In the genomic region with DNA sequence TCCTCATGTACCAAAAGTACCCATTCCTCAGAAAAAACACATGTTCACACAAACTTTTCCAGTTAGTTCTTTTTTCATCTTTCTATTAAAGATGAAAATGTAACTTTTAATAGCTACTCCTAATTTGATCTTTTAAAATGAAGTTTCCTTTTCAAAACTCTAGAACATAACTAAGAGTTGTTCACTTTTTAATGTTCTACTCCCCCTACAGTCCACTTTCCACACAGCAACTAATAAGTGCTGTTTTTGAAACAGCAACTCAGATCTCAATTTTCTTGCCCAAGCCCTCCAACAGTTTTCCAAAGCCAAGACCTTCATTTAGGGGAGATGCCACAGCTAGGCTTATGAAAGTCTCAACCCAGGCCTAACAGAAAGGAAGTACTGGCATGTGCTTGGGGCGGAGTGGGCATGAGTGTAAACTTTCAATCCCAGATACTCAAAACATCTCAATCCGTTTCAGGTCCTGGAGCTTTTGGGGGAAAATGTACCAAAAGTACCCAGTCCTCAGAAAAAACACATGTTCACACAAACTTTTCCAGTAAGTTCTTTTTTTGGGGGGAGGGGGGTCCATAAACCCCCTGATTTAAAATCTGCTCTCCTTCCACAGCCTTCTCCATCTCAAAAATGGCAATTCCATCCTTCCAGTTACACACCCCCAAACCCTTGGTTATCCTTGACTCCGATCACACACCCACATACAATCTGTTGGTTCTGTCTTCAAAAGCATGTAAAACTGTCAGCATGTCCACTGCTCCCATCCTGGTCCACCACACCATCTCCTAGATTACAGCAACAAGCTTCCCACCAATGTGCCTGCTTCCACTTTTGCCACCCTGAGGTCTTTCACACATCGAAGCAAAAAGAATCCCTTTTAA, we compare ENCODE assay signal across 8 cellular contexts. TPM values are rescaled to one million over a fixed set of nuclear protein-coding genes. Genes with fewer than 3 reads are reported as not detected.
DNase-seq lines count a peak whose midpoint lies in the region; ATAC-seq and TF ChIP-seq lines count a peak whose summit lies in the region.

No MANE protein-coding gene starts in this region.

- peaks cover 0 to 32% (median 11%) of the 10 kb centered on the region in 4 donors for H3K4me1 ChIP-seq in Peyer's patch

- ATAC-seq in HG03025 (IDR thresholded peaks at IDR 0.05; ENCODE audit: low FRiP score, unreplicated experiment) (no peak), HG02981 (IDR thresholded peaks at IDR 0.05; ENCODE audit: unreplicated experiment) (no peak)

- POLR2A ChIA-PET in HEK293T (lab: Yijun Ruan, JAX) = interaction anchor here (1.2 to 3.6 kb wide), 5 partner anchors 10 to 126 kb away, joined by 3 to 27 read pairs (median 9); a partner anchor contains a TSS

- peaks cover 0 to 12% (median 0%) of the 10 kb centered on the region in 3 donors for H3K36me3 ChIP-seq in Peyer's patch

- peak; percentile 40 to 71 (median 64) for TF ChIP-seq CTCF in Peyer's patch (IDR thresholded peaks at IDR 0.05)
- peak; percentile 37 for TF ChIP-seq CTCF in coronary artery (IDR thresholded peaks at IDR 0.05)

- H3K4me3 ChIP-seq in Peyer's patch = no peak overlapping the region
- no peak overlapping the region for H3K4me3 ChIP-seq in coronary artery

- H3K27me3 ChIP-seq in Peyer's patch = no peaks in the 10 kb centered on the region

- DNase-seq in DMS 273 (lab: John Stamatoyannopoulos, UW; ENCODE audit: unreplicated experiment) (peak; percentile 81), DMS 273 treated with DMSO at 0.1 percent for 48 hours (lab: John Stamatoyannopoulos, UW) (no peak), HEK293T (ENCODE audit: extremely low spot score) (peak; percentile 33), Peyer's patch (no peak), coronary artery (ENCODE audit: low spot score) (no peak), myocyte (ENCODE audit: low read depth) (peak; percentile 65)

- H3K27ac ChIP-seq in Peyer's patch = no peak overlapping the region
- no peak overlapping the region for H3K27ac ChIP-seq in coronary artery

- CTCF ChIA-PET in HEK293T (lab: Yijun Ruan, JAX) = interaction anchor here (0.8 to 4.1 kb wide), 8 partner anchors 11 to 106 kb away, joined by 3 to 28 read pairs (median 6); a partner anchor contains a TSS

- no peak for TF ChIP-seq POLR2A in Peyer's patch (IDR thresholded peaks at IDR 0.05)

- H3K9me3 ChIP-seq in Peyer's patch = no peaks in the 10 kb centered on the region

TF ChIP-seq in HEK293T, 16 proteins besides CTCF, POLR2A, EP300 and RAD21:
- TF ChIP-seq FOXA1 (IDR thresholded peaks at IDR 0.05) (no peak), HDGF (IDR thresholded peaks at IDR 0.05; ENCODE audit: borderline replicate concordance) (no peak), CTBP1 (IDR thresholded peaks at IDR 0.05; ENCODE audit: borderline replicate concordance) (no peak), LEF1 (IDR thresholded peaks at IDR 0.05; ENCODE audit: borderline replicate concordance) (no peak), TARDBP (IDR thresholded peaks at IDR 0.05) (no peak), ZNF384 (IDR thresholded peaks at IDR 0.05) (no peak), FOXK2 (IDR thresholded peaks at IDR 0.05) (no peak), FOXM1 (IDR thresholded peaks at IDR 0.05; ENCODE audit: borderline replicate concordance) (no peak), ELF4 (IDR thresholded peaks at IDR 0.05) (no peak), BHLHE40 (IDR thresholded peaks at IDR 0.05; ENCODE audit: borderline replicate concordance) (no peak), SUZ12 (IDR thresholded peaks at IDR 0.05) (no peak), NFRKB (IDR thresholded peaks at IDR 0.05) (no peak), SP1 (IDR thresholded peaks at IDR 0.05) (no peak), L3MBTL2 (conservative IDR thresholded peaks at IDR 0.05) (no peak), ARNT (IDR thresholded peaks at IDR 0.05) (no peak)
- TF ChIP-seq, protein P1, sequence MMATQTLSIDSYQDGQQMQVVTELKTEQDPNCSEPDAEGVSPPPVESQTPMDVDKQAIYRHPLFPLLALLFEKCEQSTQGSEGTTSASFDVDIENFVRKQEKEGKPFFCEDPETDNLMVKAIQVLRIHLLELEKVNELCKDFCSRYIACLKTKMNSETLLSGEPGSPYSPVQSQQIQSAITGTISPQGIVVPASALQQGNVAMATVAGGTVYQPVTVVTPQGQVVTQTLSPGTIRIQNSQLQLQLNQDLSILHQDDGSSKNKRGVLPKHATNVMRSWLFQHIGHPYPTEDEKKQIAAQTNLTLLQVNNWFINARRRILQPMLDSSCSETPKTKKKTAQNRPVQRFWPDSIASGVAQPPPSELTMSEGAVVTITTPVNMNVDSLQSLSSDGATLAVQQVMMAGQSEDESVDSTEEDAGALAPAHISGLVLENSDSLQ (IDR thresholded peaks at IDR 0.05) = no peak

RNA-seq across cellular contexts. Expression of a gene that starts 2.0 kb away (rescaled TPM):
- total RNA-seq in Peyer's patch (100 to 1,000 TPM in 3 of 4 donors, 10 to 100 TPM in 1; 42.4 to 206 (median 103) TPM), myocyte (21.7 and 26.1 TPM in 2 replicates)
- polyA plus RNA-seq in myocyte (2012) = 77.8 TPM

RNA-seq across cellular contexts. Expression of a gene that starts 10.2 kb away (rescaled TPM):
- total RNA-seq in Peyer's patch (10 to 100 TPM in 3 of 4 donors, 1 to 10 TPM in 1; 8.3 to 38.7 (median 17.3) TPM), myocyte (0.16 and 0.45 TPM in 2 replicates)
- polyA plus RNA-seq in myocyte (2012) = 0.71 TPM

Comparison
In these comparisons a context has a peak if more than half of its experiments do, and no peak if none do; other contexts are left out.
1. DNase-seq: peak in DMS 273 (single experiment), HEK293T (single experiment) and myocyte (single experiment); none in DMS 273 treated with DMSO at 0.1 percent for 48 hours (single experiment), Peyer's patch (0 of 3) and coronary artery (single experiment).